Comparison of ENCODE assay signal across 8 cellular contexts in genomic region chr22:41021655-41022454, GRCh38.
DNase-seq lines count a peak whose midpoint lies in the region; ATAC-seq and FAIRE-seq lines count a peak whose summit lies in the region.

No MANE protein-coding gene starts in this region.

- H3K4me1 Mint-ChIP-seq in activated naive CD8-positive, alpha-beta T cell (ENCODE audit: low read depth): peaks cover 14% of the 10 kb centered on the region

- H3K27ac Mint-ChIP-seq in activated naive CD8-positive, alpha-beta T cell: peak overlapping the region; percentile 87

- H3K23ac ChIP-seq in trophoblast cell (ENCODE audit: low read length): no peak overlapping the region

- H4K20me1 ChIP-seq in BLaER1 treated with 17β-estradiol and CSF1 and Interleukin-3, amounts not matched to agents 10 nM and 100 nM: no peaks in the 10 kb centered on the region

- FAIRE-seq in GM19239 (lab: Jason Lieb, UNC): peak; percentile 66

- peak overlapping the region; percentile 90 to 99 (median 94) for H3K4me2 ChIP-seq in BLaER1 treated with 17β-estradiol and CSF1 and Interleukin-3, amounts not matched to agents 10 nM and 100 nM
- H3K4me2 ChIP-seq in trophoblast cell (ENCODE audit: low read length): peak overlapping the region; percentile 67

- no peaks in the 10 kb centered on the region for H3K36me3 Mint-ChIP-seq in activated naive CD8-positive, alpha-beta T cell

- peak overlapping the region; percentile 100 for H4K91ac ChIP-seq in trophoblast cell (ENCODE audit: low read depth, low read length)

- peak overlapping the region; percentile 98 for H3K18ac ChIP-seq in trophoblast cell (ENCODE audit: low read length)

- H2AK5ac ChIP-seq in trophoblast cell (ENCODE audit: low read length): peak overlapping the region; percentile 95

- no peaks in the 10 kb centered on the region for H3K9me3 ChIP-seq in BLaER1 treated with 17β-estradiol and CSF1 and Interleukin-3, amounts not matched to agents 10 nM and 100 nM (replicated peaks in 1 of 11)
- no peaks in the 10 kb centered on the region for H3K9me3 ChIP-seq in HUES64 (ENCODE audit: insufficient read depth, low read depth, low read length)
- no peaks in the 10 kb centered on the region; the same call in 1 of the 2 replicates for H3K9me3 ChIP-seq in SJSA1 (replicated peaks)
- H3K9me3 ChIP-seq in trophoblast cell (ENCODE audit: insufficient read depth, low read depth, low read length): no peaks in the 10 kb centered on the region

- H4K12ac ChIP-seq in trophoblast cell (ENCODE audit: low read depth, low read length): peak overlapping the region; percentile 83

- intact Hi-C loops in Right ventricle myocardium superior (cut with DNase I): loop anchor here (5.0 kb wide), 1 partner anchor 70 kb away; the partner anchor contains the start of gene RBX1

- peak overlapping the region; percentile 66 to 80 (median 72) for H3K4me3 ChIP-seq in BLaER1 treated with 17β-estradiol and CSF1 and Interleukin-3, amounts not matched to agents 10 nM and 100 nM
- H3K4me3 ChIP-seq in HUES64 (ENCODE audit: low read length): peak overlapping the region; percentile 69
- peak overlapping the region; percentile 70 for H3K4me3 ChIP-seq in SJSA1
- peak overlapping the region; percentile 74 for H3K4me3 ChIP-seq in trophoblast cell (ENCODE audit: low read depth, low read length)
- peak overlapping the region; percentile 70 for H3K4me3 ChIP-seq in urinary bladder (ENCODE audit: low read depth, low read length)

- peaks cover 24 to 33% (median 29%) of the 10 kb centered on the region in 10 experiments for H3K4me1 ChIP-seq in BLaER1 treated with 17β-estradiol and CSF1 and Interleukin-3, amounts not matched to agents 10 nM and 100 nM
- H3K4me1 ChIP-seq in HUES64 (ENCODE audit: insufficient read depth, low read length): peaks cover 15% of the 10 kb centered on the region
- peaks cover 21% of the 10 kb centered on the region for H3K4me1 ChIP-seq in SJSA1 (replicated peaks)
- peaks cover 6 to 8% of the 10 kb centered on the region in 2 experiments for H3K4me1 ChIP-seq in trophoblast cell (ENCODE audit: control insufficient read depth in 1 of 2, insufficient read depth in 2 of 2, low read length in 2 of 2)
- H3K4me1 ChIP-seq in urinary bladder (ENCODE audit: insufficient read depth): no peaks in the 10 kb centered on the region

- H3K4me3 Mint-ChIP-seq in activated naive CD8-positive, alpha-beta T cell: peak overlapping the region; percentile 91

- H3K79me1 ChIP-seq in trophoblast cell (ENCODE audit: low read length): peaks cover 19% of the 10 kb centered on the region

- under 1% methylated on average over 84 of the region's 84 CpGs for WGBS in HUES64
- WGBS in trophoblast cell (ENCODE audit: extremely low coverage, insufficient coverage, insufficient read length): no CpG with 5 or more reads among the region's 84 CpGs
- under 1% methylated on average over 84 of the region's 84 CpGs for WGBS in urinary bladder

- H2BK5ac ChIP-seq in trophoblast cell (ENCODE audit: low read depth, low read length, poor library complexity): peak overlapping the region; percentile 88

- no peaks in the 10 kb centered on the region for H3K27me3 Mint-ChIP-seq in activated naive CD8-positive, alpha-beta T cell

- peak overlapping the region; percentile 98 to 100 (median 100) for H3K27ac ChIP-seq in BLaER1 treated with 17β-estradiol and CSF1 and Interleukin-3, amounts not matched to agents 10 nM and 100 nM
- H3K27ac ChIP-seq in HUES64 (ENCODE audit: low read depth, low read length) (peak overlapping the region; percentile 99), SJSA1 (peak overlapping the region; percentile 95), trophoblast cell (ENCODE audit: low read depth, low read length) (peak overlapping the region; percentile 90), urinary bladder (ENCODE audit: low read depth) (peak overlapping the region; percentile 99)

- peak overlapping the region; percentile 96 for H4K8ac ChIP-seq in trophoblast cell (ENCODE audit: low read depth, low read length)

- ATAC-seq in Right ventricle myocardium superior (ENCODE audit: poor library complexity): peak; percentile 86

- H3K9me3 Mint-ChIP-seq in activated naive CD8-positive, alpha-beta T cell (ENCODE audit: low read depth): no peaks in the 10 kb centered on the region

- peak overlapping the region; percentile 85 for H2AFZ ChIP-seq in trophoblast cell (ENCODE audit: insufficient read depth, low read length, poor library complexity)

- peaks cover 0 to 8% (median 0%) of the 10 kb centered on the region in 11 experiments; a peak in 2 of 22 replicates for H3K36me3 ChIP-seq in BLaER1 treated with 17β-estradiol and CSF1 and Interleukin-3, amounts not matched to agents 10 nM and 100 nM
- H3K36me3 ChIP-seq in HUES64 (ENCODE audit: insufficient read depth, low read length) (no peaks in the 10 kb centered on the region), SJSA1 (no peaks in the 10 kb centered on the region), trophoblast cell (ENCODE audit: control insufficient read depth in 1 of 2, insufficient read depth in 2 of 2, low read length in 2 of 2) (no peaks in the 10 kb centered on the region), urinary bladder (ENCODE audit: insufficient read depth) (no peaks in the 10 kb centered on the region)

- peak overlapping the region; percentile 95 for H2BK120ac ChIP-seq in trophoblast cell (ENCODE audit: insufficient read depth, low read length, poor library complexity)

- DNase-seq in GM19239 (ENCODE audit: insufficient read length, low spot score) (peak; percentile 67), SJSA1 (ENCODE audit: low read depth in 1 of 2, low spot score in 2 of 2) (peak; percentile 70 to 78), Right ventricle myocardium superior (peak; percentile 83), trophoblast cell (peak; percentile 55 to 79)

- peak overlapping the region; percentile 95 to 100 (median 99) for H3K9ac ChIP-seq in BLaER1 treated with 17β-estradiol and CSF1 and Interleukin-3, amounts not matched to agents 10 nM and 100 nM
- peak overlapping the region; percentile 95 for H3K9ac ChIP-seq in HUES64 (ENCODE audit: low read depth, low read length)
- H3K9ac ChIP-seq in trophoblast cell (ENCODE audit: low read length): peak overlapping the region; percentile 93

- H3K14ac ChIP-seq in trophoblast cell (ENCODE audit: low read length): peak overlapping the region; percentile 95

- H2BK12ac ChIP-seq in trophoblast cell (ENCODE audit: low read length): peak overlapping the region; percentile 76

- peaks cover 13% of the 10 kb centered on the region for H3K79me2 ChIP-seq in trophoblast cell (ENCODE audit: control insufficient read depth, insufficient read depth, low read length, poor library complexity)

- H3K4ac ChIP-seq in trophoblast cell (ENCODE audit: low read depth, low read length): peak overlapping the region; percentile 53

- H3K27me3 ChIP-seq in BLaER1 treated with 17β-estradiol and CSF1 and Interleukin-3, amounts not matched to agents 10 nM and 100 nM: no peaks in the 10 kb centered on the region
- H3K27me3 ChIP-seq in HUES64 (ENCODE audit: insufficient read depth, low read length) (peaks cover 9% of the 10 kb centered on the region; the same call in 1 of the 2 replicates), SJSA1 (replicated peaks) (no peaks in the 10 kb centered on the region), trophoblast cell (ENCODE audit: insufficient read depth, low read length) (no peaks in the 10 kb centered on the region)

Comparison
In these comparisons a context has a peak if more than half of its experiments do, and no peak if none do; other contexts are left out.
1. Peak in every context shown above with its lines: DNase-seq, ATAC-seq, H3K4me3 ChIP-seq and H3K27ac ChIP-seq.